Comparison of ENCODE assay signal across 10 cellular contexts in genomic region chr1:201021333-201022177, GRCh38. TPM values are rescaled to one million over a fixed set of nuclear protein-coding genes. Genes with fewer than 3 reads are reported as not detected.
DNase-seq lines count a peak whose midpoint lies in the region; ATAC-seq, FAIRE-seq and TF ChIP-seq lines count a peak whose summit lies in the region.
"Had no signal": no experiment of that assay in that cellular context is flagged by ENCODE, and none has a peak within 500 bp of the region (broad histone marks: within the 10 kb centered on the region; RNA-seq: fewer than 3 reads in every experiment).

No MANE protein-coding gene starts in this region.

- no peak overlapping the region for H3K27ac Mint-ChIP-seq in astrocyte (ENCODE audit: unreplicated experiment)

- H3K27me3 Mint-ChIP-seq in astrocyte (ENCODE audit: low read depth, unreplicated experiment) = peaks cover 8% of the 10 kb centered on the region

- TF ChIP-seq CTCF in GM10266 (IDR thresholded peaks at IDR 0.05; ENCODE audit: control insufficient read depth, insufficient read depth, low read depth, missing control alignments) (no peak), astrocyte (IDR thresholded peaks at IDR 0.05; ENCODE audit: insufficient read depth, low read depth, low read length) (no peak), osteoblast (IDR thresholded peaks at IDR 0.05; ENCODE audit: extremely low read depth, low read depth, low read length) (no peak)

- DNase-seq in GM10266 (ENCODE audit: extremely low spot score) (peak; percentile 48), NCI-H146 (lab: John Stamatoyannopoulos, UW) (peak; percentile 14), astrocyte (ENCODE audit: low read depth) (no peak), osteoblast (ENCODE audit: insufficient read length, low spot score, missing footprints) (peak; percentile 60), NCI-H748 (lab: John Stamatoyannopoulos, UW; ENCODE audit: unreplicated experiment) (no peak), inferior parietal cortex (ENCODE audit: extremely low spot score) (no peak)
- DNase-seq: NCI-H1105 treated with DMSO at 0.1 percent for 48 hours had no signal

- H3K27me3 ChIP-seq in astrocyte (ENCODE audit: insufficient read depth, low read length) (no peaks in the 10 kb centered on the region), osteoblast (ENCODE audit: insufficient read depth, low read length) (peaks cover 27% of the 10 kb centered on the region)

- H3K4me2 ChIP-seq in astrocyte (ENCODE audit: low read length) (no peak overlapping the region), osteoblast (ENCODE audit: insufficient read depth, low read length) (no peak overlapping the region)

- H3K36me3 ChIP-seq in astrocyte (ENCODE audit: insufficient read depth, low read length) (no peaks in the 10 kb centered on the region), osteoblast (ENCODE audit: insufficient read depth, low read length) (no peaks in the 10 kb centered on the region)

- no peak for ATAC-seq in HG02938 (IDR thresholded peaks at IDR 0.05; ENCODE audit: unreplicated experiment)
- no peak for ATAC-seq in HG02840 (IDR thresholded peaks at IDR 0.05; ENCODE audit: low FRiP score, unreplicated experiment)

- no peak overlapping the region for H3K9ac ChIP-seq in astrocyte (ENCODE audit: low read length)

- H3K36me3 Mint-ChIP-seq in astrocyte (ENCODE audit: low read depth, unreplicated experiment) = no peaks in the 10 kb centered on the region

- H3K4me1 ChIP-seq in astrocyte (ENCODE audit: insufficient read depth, low read length) = peaks cover 25% of the 10 kb centered on the region
- H3K4me1 ChIP-seq in osteoblast (ENCODE audit: insufficient read depth, low read length) = no peaks in the 10 kb centered on the region

- H3K4me3 ChIP-seq in astrocyte (ENCODE audit: insufficient read depth, low read depth, low read length) (no peak overlapping the region), osteoblast (ENCODE audit: insufficient read depth, low read length) (no peak overlapping the region)

- H3K4me1 Mint-ChIP-seq in astrocyte (ENCODE audit: low read depth, unreplicated experiment) = peaks cover 42% of the 10 kb centered on the region

- H3K9me3 Mint-ChIP-seq in astrocyte (ENCODE audit: unreplicated experiment) = no peaks in the 10 kb centered on the region

- H3K79me2 ChIP-seq in astrocyte (ENCODE audit: insufficient read depth, low read length) (no peaks in the 10 kb centered on the region), osteoblast (ENCODE audit: insufficient read depth, low read length) (no peaks in the 10 kb centered on the region)

- H3K9me3 ChIP-seq in astrocyte (ENCODE audit: insufficient read depth, low read depth, low read length) = no peaks in the 10 kb centered on the region
- no peaks in the 10 kb centered on the region for H3K9me3 ChIP-seq in osteoblast (ENCODE audit: low read depth, low read length)

- H3K27ac ChIP-seq in astrocyte (ENCODE audit: low read depth, low read length) (no peak overlapping the region), osteoblast (ENCODE audit: low read depth, low read length) (no peak overlapping the region)

- H3K4me3 Mint-ChIP-seq in astrocyte (ENCODE audit: unreplicated experiment) = peak overlapping the region; percentile 88

- no peak overlapping the region for H2AFZ ChIP-seq in astrocyte (ENCODE audit: low read depth, low read length)
- H2AFZ ChIP-seq in osteoblast (ENCODE audit: low read length) = no peak overlapping the region

- peaks cover 4% of the 10 kb centered on the region for H4K20me1 ChIP-seq in astrocyte (ENCODE audit: insufficient read depth, low read length)
- H4K20me1 ChIP-seq in osteoblast (ENCODE audit: insufficient read depth, low read length) = no peaks in the 10 kb centered on the region

- FAIRE-seq in astrocyte (lab: Jason Lieb, UNC) = no peak
- FAIRE-seq: TTC549 had no signal

RNA-seq across cellular contexts. Expression of gene KIF21B, which starts 2.0 kb away (rescaled TPM):
- 4.7 and 5.6 TPM in 2 replicates for total RNA-seq in astrocyte
- total RNA-seq in osteoblast = under 0.01 TPM in 2 replicates

Comparison
In these comparisons a context has a peak if more than half of its experiments do, and no peak if none do; other contexts are left out.
1. DNase-seq: peak in GM10266 (single experiment), NCI-H146 (single experiment) and osteoblast (single experiment); none in astrocyte (single experiment), NCI-H748 (single experiment) and inferior parietal cortex (single experiment).